Comparison of ENCODE assay signal across 1 cellular context in the genomic region with DNA sequence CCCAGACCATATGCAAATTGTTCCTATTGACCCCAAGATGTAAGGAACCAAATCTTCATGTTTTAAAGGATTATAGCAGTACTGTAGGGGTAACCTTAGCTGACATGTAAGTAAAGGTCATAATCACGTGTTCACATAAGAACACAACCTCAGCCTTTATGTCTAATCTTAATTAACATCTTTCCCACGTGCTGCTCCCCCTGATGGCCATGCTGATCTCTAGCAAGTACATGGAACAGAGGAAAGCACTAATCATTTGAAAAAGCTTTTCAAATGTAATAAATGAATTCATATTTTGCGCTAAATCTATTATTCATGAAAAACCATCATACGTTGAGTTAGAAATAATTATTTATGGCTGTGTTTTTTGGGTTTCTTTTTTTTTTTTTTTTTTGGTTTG.
TF ChIP-seq lines count a peak whose summit lies in the region.

No MANE protein-coding gene starts in this region.

TF ChIP-seq in GM23338, 12 proteins besides CTCF, POLR2A, EP300 and RAD21 (continued from another document):
- TF ChIP-seq, protein P1, sequence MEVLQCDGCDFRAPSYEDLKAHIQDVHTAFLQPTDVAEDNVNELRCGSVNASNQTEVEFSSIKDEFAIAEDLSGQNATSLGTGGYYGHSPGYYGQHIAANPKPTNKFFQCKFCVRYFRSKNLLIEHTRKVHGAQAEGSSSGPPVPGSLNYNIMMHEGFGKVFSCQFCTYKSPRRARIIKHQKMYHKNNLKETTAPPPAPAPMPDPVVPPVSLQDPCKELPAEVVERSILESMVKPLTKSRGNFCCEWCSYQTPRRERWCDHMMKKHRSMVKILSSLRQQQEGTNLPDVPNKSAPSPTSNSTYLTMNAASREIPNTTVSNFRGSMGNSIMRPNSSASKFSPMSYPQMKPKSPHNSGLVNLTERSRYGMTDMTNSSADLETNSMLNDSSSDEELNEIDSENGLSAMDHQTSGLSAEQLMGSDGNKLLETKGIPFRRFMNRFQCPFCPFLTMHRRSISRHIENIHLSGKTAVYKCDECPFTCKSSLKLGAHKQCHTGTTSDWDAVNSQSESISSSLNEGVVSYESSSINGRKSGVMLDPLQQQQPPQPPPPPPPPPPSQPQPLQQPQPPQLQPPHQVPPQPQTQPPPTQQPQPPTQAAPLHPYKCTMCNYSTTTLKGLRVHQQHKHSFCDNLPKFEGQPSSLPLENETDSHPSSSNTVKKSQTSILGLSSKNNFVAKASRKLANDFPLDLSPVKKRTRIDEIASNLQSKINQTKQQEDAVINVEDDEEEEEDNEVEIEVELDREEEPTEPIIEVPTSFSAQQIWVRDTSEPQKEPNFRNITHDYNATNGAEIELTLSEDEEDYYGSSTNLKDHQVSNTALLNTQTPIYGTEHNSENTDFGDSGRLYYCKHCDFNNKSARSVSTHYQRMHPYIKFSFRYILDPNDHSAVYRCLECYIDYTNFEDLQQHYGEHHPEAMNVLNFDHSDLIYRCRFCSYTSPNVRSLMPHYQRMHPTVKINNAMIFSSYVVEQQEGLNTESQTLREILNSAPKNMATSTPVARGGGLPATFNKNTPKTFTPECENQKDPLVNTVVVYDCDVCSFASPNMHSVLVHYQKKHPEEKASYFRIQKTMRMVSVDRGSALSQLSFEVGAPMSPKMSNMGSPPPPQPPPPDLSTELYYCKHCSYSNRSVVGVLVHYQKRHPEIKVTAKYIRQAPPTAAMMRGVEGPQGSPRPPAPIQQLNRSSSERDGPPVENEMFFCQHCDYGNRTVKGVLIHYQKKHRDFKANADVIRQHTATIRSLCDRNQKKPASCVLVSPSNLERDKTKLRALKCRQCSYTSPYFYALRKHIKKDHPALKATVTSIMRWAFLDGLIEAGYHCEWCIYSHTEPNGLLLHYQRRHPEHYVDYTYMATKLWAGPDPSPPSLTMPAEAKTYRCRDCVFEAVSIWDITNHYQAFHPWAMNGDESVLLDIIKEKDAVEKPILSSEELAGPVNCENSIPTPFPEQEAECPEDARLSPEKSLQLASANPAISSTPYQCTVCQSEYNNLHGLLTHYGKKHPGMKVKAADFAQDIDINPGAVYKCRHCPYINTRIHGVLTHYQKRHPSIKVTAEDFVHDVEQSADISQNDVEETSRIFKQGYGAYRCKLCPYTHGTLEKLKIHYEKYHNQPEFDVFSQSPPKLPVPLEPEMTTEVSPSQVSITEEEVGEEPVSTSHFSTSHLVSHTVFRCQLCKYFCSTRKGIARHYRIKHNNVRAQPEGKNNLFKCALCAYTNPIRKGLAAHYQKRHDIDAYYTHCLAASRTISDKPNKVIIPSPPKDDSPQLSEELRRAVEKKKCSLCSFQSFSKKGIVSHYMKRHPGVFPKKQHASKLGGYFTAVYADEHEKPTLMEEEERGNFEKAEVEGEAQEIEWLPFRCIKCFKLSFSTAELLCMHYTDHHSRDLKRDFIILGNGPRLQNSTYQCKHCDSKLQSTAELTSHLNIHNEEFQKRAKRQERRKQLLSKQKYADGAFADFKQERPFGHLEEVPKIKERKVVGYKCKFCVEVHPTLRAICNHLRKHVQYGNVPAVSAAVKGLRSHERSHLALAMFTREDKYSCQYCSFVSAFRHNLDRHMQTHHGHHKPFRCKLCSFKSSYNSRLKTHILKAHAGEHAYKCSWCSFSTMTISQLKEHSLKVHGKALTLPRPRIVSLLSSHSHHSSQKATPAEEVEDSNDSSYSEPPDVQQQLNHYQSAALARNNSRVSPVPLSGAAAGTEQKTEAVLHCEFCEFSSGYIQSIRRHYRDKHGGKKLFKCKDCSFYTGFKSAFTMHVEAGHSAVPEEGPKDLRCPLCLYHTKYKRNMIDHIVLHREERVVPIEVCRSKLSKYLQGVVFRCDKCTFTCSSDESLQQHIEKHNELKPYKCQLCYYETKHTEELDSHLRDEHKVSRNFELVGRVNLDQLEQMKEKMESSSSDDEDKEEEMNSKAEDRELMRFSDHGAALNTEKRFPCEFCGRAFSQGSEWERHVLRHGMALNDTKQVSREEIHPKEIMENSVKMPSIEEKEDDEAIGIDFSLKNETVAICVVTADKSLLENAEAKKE (CRISPR knock-in tag; IDR thresholded peaks at IDR 0.05), result no peak
